Comparison of ENCODE assay signal across 11 cellular contexts in genomic region chr14:55938249-55938791, GRCh38.
DNase-seq lines count a peak whose midpoint lies in the region; ATAC-seq and TF ChIP-seq lines count a peak whose summit lies in the region.
"Had no signal": no experiment of that assay in that cellular context is flagged by ENCODE, and none has a peak within 500 bp of the region (broad histone marks: within the 10 kb centered on the region; RNA-seq: fewer than 3 reads in every experiment).

No MANE protein-coding gene starts in this region.

- no peak for TF ChIP-seq CTCF in esophagus squamous epithelium (IDR thresholded peaks at IDR 0.05)
- TF ChIP-seq CTCF in prostate gland (IDR thresholded peaks at IDR 0.05), result no peak
- TF ChIP-seq CTCF in endothelial cell (IDR thresholded peaks at IDR 0.05; ENCODE audit: unreplicated experiment), result no peak

- H3K27ac ChIP-seq in esophagus squamous epithelium, result peak overlapping the region in 3 of 4 donors; percentile 11 to 49 (median 25)
- no peak overlapping the region for H3K27ac ChIP-seq in prostate gland
- H3K27ac ChIP-seq: colonic mucosa, PC-9 had no signal

- in situ Hi-C loops in G401 (cut with HindIII; ENCODE audit: low sequenced_read_pairs), result no loop called here

- TF ChIP-seq POLR2A in esophagus squamous epithelium (IDR thresholded peaks at IDR 0.05) (no peak), prostate gland (IDR thresholded peaks at IDR 0.05) (no peak)

- H3K4me3 Mint-ChIP-seq in endothelial cell (ENCODE audit: unreplicated experiment), result no peak overlapping the region

- H3K9me3 Mint-ChIP-seq in endothelial cell (ENCODE audit: unreplicated experiment), result no peaks in the 10 kb centered on the region

- H3K27me3 ChIP-seq in esophagus squamous epithelium (no peaks in the 10 kb centered on the region), prostate gland (replicated peaks; ENCODE audit: insufficient read depth) (no peaks in the 10 kb centered on the region)
- H3K27me3 ChIP-seq: colonic mucosa had no signal

- H3K4me3 ChIP-seq in esophagus squamous epithelium (no peak overlapping the region), prostate gland (no peak overlapping the region)
- H3K4me3 ChIP-seq: colonic mucosa, PC-9 had no signal

- DNase-seq in G401 (ENCODE audit: low spot score) (peak; percentile 73), NCI-H446 treated with DMSO at 0.1 percent for 48 hours (lab: John Stamatoyannopoulos, UW) (peak; percentile 63), esophagus squamous epithelium (lab: John Stamatoyannopoulos, UW) (no peak), prostate gland (ENCODE audit: low spot score) (peak; percentile 42), D341Med (ENCODE audit: low spot score) (no peak), endothelial cell (ENCODE audit: low spot score) (no peak)
- DNase-seq: colonic mucosa; PC-9; stimulated activated CD4-positive, alpha-beta T cell treated with anti-CD3 and anti-CD28 coated beads, Interleukin-4, amount 100 ng/mL, for 4 hours had no signal

- 50 to 57% methylated on average over 6 to 10 of the region's 10 CpGs for WGBS in esophagus squamous epithelium, 2 donors
- WGBS in prostate gland, result 35% methylated on average over 10 of the region's 10 CpGs

- H3K27ac Mint-ChIP-seq in endothelial cell (ENCODE audit: unreplicated experiment), result no peak overlapping the region

- H3K4me1 ChIP-seq in esophagus squamous epithelium, result peaks cover 4 to 31% (median 11%) of the 10 kb centered on the region in 3 donors
- no peaks in the 10 kb centered on the region for H3K4me1 ChIP-seq in prostate gland (replicated peaks)
- H3K4me1 ChIP-seq: colonic mucosa had no signal

- H3K36me3 ChIP-seq in esophagus squamous epithelium, result no peaks in the 10 kb centered on the region
- H3K36me3 ChIP-seq in prostate gland, result no peaks in the 10 kb centered on the region
- H3K36me3 ChIP-seq: colonic mucosa had no signal

- no peaks in the 10 kb centered on the region for H3K36me3 Mint-ChIP-seq in endothelial cell (ENCODE audit: low read depth, unreplicated experiment)

- H3K4me1 Mint-ChIP-seq in endothelial cell (ENCODE audit: unreplicated experiment), result peaks cover 9% of the 10 kb centered on the region

- H3K9me3 ChIP-seq in esophagus squamous epithelium (peaks cover 0 to 12% (median 0%) of the 10 kb centered on the region in 3 donors), prostate gland (no peaks in the 10 kb centered on the region)
- H3K9me3 ChIP-seq: colonic mucosa had no signal

- peaks cover 2% of the 10 kb centered on the region for H3K27me3 Mint-ChIP-seq in endothelial cell (ENCODE audit: unreplicated experiment)

- intact Hi-C loops in esophagus squamous epithelium (cut with DNase I) (no loop called here), prostate gland (cut with DNase I) (no loop called here)

- ATAC-seq in HG02610 (IDR thresholded peaks at IDR 0.05; ENCODE audit: unreplicated experiment) (no peak), GM21619 (IDR thresholded peaks at IDR 0.05; ENCODE audit: unreplicated experiment) (no peak)

Comparison
In these comparisons a context has a peak if more than half of its experiments do, and no peak if none do; other contexts are left out.
1. DNase-seq: peak in G401 (single experiment), NCI-H446 treated with DMSO at 0.1 percent for 48 hours (single experiment) and prostate gland (single experiment); none in esophagus squamous epithelium (single experiment), D341Med (single experiment) and endothelial cell (single experiment).
2. H3K27ac ChIP-seq: peak in esophagus squamous epithelium (3 of 4); none in prostate gland (0 of 2).